1 cellular context compared by ENCODE assay signal in genomic region chr9:137123459-137123819, GRCh38.
TF ChIP-seq lines count a peak whose summit lies in the region.

No MANE protein-coding gene starts in this region.

TF ChIP-seq in SK-N-SH, 30 proteins besides CTCF, POLR2A, EP300 and RAD21 (continued from another document):
- TF ChIP-seq FOSL2 (IDR thresholded peaks at IDR 0.05; ENCODE audit: borderline replicate concordance, low read depth) = no peak
- TF ChIP-seq USF2 (IDR thresholded peaks at IDR 0.05; ENCODE audit: borderline replicate concordance, low read depth, low read length) = no peak
- no peak for TF ChIP-seq FOXJ3 (CRISPR knock-in tag; IDR thresholded peaks at IDR 0.05)
- no peak for TF ChIP-seq CHD2 (IDR thresholded peaks at IDR 0.05; ENCODE audit: low read length, partially characterized antibody)
- no peak for TF ChIP-seq SIN3A (IDR thresholded peaks at IDR 0.05; ENCODE audit: borderline replicate concordance, low read depth, low read length)
- TF ChIP-seq PBX3 (IDR thresholded peaks at IDR 0.05) = no peak
- TF ChIP-seq IRF3 (IDR thresholded peaks at IDR 0.05; ENCODE audit: low read depth, low read length) = no peak
- no peak for TF ChIP-seq YY1 (IDR thresholded peaks at IDR 0.05; ENCODE audit: low read depth)
- TF ChIP-seq RXRA (IDR thresholded peaks at IDR 0.05; ENCODE audit: borderline replicate concordance, low read depth) = no peak
- no peak for TF ChIP-seq JUND (IDR thresholded peaks at IDR 0.05)
- no peak for TF ChIP-seq REST (IDR thresholded peaks at IDR 0.05; ENCODE audit: low read depth, low read length)
- TF ChIP-seq NRF1 (IDR thresholded peaks at IDR 0.05; ENCODE audit: low read depth, low read length) = no peak
- TF ChIP-seq SMC3 (IDR thresholded peaks at IDR 0.05; ENCODE audit: low read depth, low read length) = no peak
